ENCODE assay signal across 14 cellular contexts in the genomic region with DNA sequence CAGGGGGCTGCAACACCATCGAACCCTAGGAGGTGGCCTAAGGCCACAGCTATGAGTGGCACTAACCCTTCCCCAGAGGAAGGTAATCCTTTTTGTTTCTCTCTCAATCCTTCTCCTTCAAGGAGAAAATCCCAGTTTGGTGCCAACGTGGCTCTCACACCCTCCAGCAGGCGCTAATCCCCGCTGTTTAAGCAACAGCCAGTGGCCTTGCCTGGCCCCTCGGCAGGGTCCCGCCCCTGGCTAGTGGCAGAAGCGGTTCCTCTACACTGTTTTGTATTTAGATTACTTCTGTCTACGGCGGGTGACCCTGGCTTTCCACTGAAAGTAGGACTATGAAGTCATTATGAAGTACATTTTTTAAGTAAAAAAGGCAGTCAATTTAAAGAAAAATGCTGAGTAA.
"Had no signal": no experiment of that assay in that cellular context is flagged by ENCODE, and none has a peak within 500 bp of the region (broad histone marks: within the 10 kb centered on the region; RNA-seq: fewer than 3 reads in every experiment).

No MANE protein-coding gene starts in this region.

- H3K27me3 Mint-ChIP-seq: activated naive CD8-positive, alpha-beta T cell treated with anti-CD3 and anti-CD28 coated beads for 36 hours; naive B cell had no signal

- DNase-seq: activated CD4-positive, alpha-beta T cell treated with anti-CD3 and anti-CD28 coated beads, Interleukin-2, amount 50 U/mL, for 4 hours; activated CD8-positive, alpha-beta memory T cell treated with anti-CD3 and anti-CD28 coated beads for 24 hours; activated CD8-positive, alpha-beta memory T cell treated with anti-CD3 and anti-CD28 coated beads, Interleukin-2, amount 50 U/mL, for 4 hours; activated naive CD4-positive, alpha-beta T cell treated with Interleukin-2 at 50 U/mL for 16 hours; activated naive CD8-positive, alpha-beta T cell treated with anti-CD3 and anti-CD28 coated beads for 36 hours; activated T-cell treated with anti-CD3 and anti-CD28 coated beads, Interleukin-2, amount 50 U/mL, for 4 hours; cerebellar nuclear complex; lower lobe of right lung; naive B cell; stimulated activated CD4-positive, alpha-beta T cell treated with anti-CD3 and anti-CD28 coated beads, Interleukin-12 subunit alpha, Interleukin-12 subunit beta, amount 100 ng/mL, for 4 hours; stimulated activated CD4-positive, alpha-beta T cell treated with anti-CD3 and anti-CD28 coated beads, Interleukin-4, amount 100 ng/mL, for 4 hours; stimulated activated naive CD8-positive, alpha-beta T cell treated with anti-CD3 and anti-CD28 coated beads, Interleukin-15, Interleukin-2, amounts not matched to agents 100 U/mL and 50 U/mL, for 24 hours had no signal

- H3K36me3 Mint-ChIP-seq: activated naive CD8-positive, alpha-beta T cell treated with anti-CD3 and anti-CD28 coated beads for 36 hours; naive B cell had no signal

- H3K4me3 Mint-ChIP-seq: activated naive CD8-positive, alpha-beta T cell treated with anti-CD3 and anti-CD28 coated beads for 36 hours; activated T-cell treated with anti-CD3 and anti-CD28 coated beads, Interleukin-2, amount 50 U/mL, for 4 hours; neural crest cell had no signal

- H3K27ac Mint-ChIP-seq: activated naive CD8-positive, alpha-beta T cell treated with anti-CD3 and anti-CD28 coated beads for 36 hours had no signal

- ATAC-seq: activated T-cell treated with anti-CD3 and anti-CD28 coated beads, Interleukin-2, amount 50 U/mL, for 4 hours; left lobe of liver; lower lobe of right lung; stimulated activated naive CD8-positive, alpha-beta T cell treated with anti-CD3 and anti-CD28 coated beads, Interleukin-15, Interleukin-2, amounts not matched to agents 100 U/mL and 50 U/mL, for 24 hours had no signal

- H3K9me3 Mint-ChIP-seq: activated naive CD8-positive, alpha-beta T cell treated with anti-CD3 and anti-CD28 coated beads for 36 hours; activated T-cell treated with anti-CD3 and anti-CD28 coated beads, Interleukin-2, amount 50 U/mL, for 4 hours; naive B cell; neural crest cell had no signal
